1 cellular context compared by ENCODE assay signal in genomic region chr7:135509839-135510602, GRCh38.
TF ChIP-seq lines count a peak whose summit lies in the region.

A gene with protein sequence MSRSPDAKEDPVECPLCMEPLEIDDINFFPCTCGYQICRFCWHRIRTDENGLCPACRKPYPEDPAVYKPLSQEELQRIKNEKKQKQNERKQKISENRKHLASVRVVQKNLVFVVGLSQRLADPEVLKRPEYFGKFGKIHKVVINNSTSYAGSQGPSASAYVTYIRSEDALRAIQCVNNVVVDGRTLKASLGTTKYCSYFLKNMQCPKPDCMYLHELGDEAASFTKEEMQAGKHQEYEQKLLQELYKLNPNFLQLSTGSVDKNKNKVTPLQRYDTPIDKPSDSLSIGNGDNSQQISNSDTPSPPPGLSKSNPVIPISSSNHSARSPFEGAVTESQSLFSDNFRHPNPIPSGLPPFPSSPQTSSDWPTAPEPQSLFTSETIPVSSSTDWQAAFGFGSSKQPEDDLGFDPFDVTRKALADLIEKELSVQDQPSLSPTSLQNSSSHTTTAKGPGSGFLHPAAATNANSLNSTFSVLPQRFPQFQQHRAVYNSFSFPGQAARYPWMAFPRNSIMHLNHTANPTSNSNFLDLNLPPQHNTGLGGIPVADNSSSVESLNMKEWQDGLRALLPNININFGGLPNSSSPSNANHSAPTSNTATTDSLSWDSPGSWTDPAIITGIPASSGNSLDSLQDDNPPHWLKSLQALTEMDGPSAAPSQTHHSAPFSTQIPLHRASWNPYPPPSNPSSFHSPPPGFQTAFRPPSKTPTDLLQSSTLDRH (minus strand): TSS chr7:135510102. CDS start chr7:135438331, 71,771 bp downstream.

TF ChIP-seq in HepG2, 621 proteins besides CTCF, POLR2A, EP300 and RAD21 (continued from another document and continues in another):
- TF ChIP-seq ZNF407 (CRISPR knock-in tag; IDR thresholded peaks at IDR 0.05; ENCODE audit: not compliant biosample characterization) (no peak), ARNTL (CRISPR knock-in tag; IDR thresholded peaks at IDR 0.05) (peak; percentile 88), TGIF2 (CRISPR knock-in tag; IDR thresholded peaks at IDR 0.05) (peak; percentile 18; the same call in 1 of the 2 replicates), U2AF1 (optimal IDR thresholded peaks at IDR 0.05; ENCODE audit: low read depth, low read length) (peak; percentile 79), KLF6 (CRISPR knock-in tag; IDR thresholded peaks at IDR 0.05) (peak; percentile 87), ZNF350 (CRISPR knock-in tag; IDR thresholded peaks at IDR 0.05; ENCODE audit: borderline replicate concordance, low read depth) (peak; percentile 54; the same call in 1 of the 2 replicates), HMGA1 (CRISPR knock-in tag; conservative IDR thresholded peaks at IDR 0.05) (no peak), HBP1 (CRISPR knock-in tag; IDR thresholded peaks at IDR 0.05; ENCODE audit: low read depth) (peak; percentile 20; the same call in 1 of the 2 replicates), NFIB (CRISPR knock-in tag; IDR thresholded peaks at IDR 0.05; ENCODE audit: borderline replicate concordance) (no peak), ZSCAN21 (CRISPR knock-in tag; IDR thresholded peaks at IDR 0.05; ENCODE audit: borderline replicate concordance) (no peak), RCOR2 (CRISPR knock-in tag; IDR thresholded peaks at IDR 0.05) (no peak; the same call in 1 of the 2 replicates), POGK (CRISPR knock-in tag; conservative IDR thresholded peaks at IDR 0.05) (peak; percentile 25; the same call in 1 of the 2 replicates), ETV6 (CRISPR knock-in tag; conservative IDR thresholded peaks at IDR 0.05) (peak; percentile 18; the same call in 1 of the 2 replicates), ZNF331 (CRISPR knock-in tag; IDR thresholded peaks at IDR 0.05) (peak; percentile 27), RFX1 (IDR thresholded peaks at IDR 0.05) (no peak), ZNF138 (CRISPR knock-in tag; IDR thresholded peaks at IDR 0.05; ENCODE audit: low read depth) (no peak), ATF3 (CRISPR knock-in tag; IDR thresholded peaks at IDR 0.05) (no peak)
- TF ChIP-seq, protein P1, sequence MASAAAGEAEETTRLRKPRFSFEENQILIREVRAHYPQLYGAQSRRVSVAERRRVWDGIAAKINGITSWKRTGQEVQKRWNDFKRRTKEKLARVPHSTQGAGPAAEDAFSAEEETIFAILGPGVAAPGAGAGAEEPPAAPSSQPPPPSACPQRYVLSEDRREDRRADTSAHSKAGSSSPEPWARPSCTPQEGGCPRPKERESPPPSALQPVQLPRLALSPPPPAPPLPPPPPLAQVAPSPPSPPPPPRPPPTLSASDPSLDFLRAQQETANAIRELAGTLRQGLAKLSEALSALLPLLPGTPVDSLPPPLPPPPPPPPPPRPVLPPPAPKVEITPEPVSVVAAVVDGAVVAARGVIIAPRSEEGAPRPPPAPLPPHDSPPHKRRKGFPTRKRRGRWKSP (CRISPR knock-in tag; IDR thresholded peaks at IDR 0.05): no peak
- TF ChIP-seq, protein P2, sequence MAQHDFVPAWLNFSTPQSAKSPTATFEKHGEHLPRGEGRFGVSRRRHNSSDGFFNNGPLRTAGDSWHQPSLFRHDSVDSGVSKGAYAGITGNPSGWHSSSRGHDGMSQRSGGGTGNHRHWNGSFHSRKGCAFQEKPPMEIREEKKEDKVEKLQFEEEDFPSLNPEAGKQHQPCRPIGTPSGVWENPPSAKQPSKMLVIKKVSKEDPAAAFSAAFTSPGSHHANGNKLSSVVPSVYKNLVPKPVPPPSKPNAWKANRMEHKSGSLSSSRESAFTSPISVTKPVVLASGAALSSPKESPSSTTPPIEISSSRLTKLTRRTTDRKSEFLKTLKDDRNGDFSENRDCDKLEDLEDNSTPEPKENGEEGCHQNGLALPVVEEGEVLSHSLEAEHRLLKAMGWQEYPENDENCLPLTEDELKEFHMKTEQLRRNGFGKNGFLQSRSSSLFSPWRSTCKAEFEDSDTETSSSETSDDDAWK (CRISPR knock-in tag; IDR thresholded peaks at IDR 0.05): no peak
- TF ChIP-seq, protein P3, sequence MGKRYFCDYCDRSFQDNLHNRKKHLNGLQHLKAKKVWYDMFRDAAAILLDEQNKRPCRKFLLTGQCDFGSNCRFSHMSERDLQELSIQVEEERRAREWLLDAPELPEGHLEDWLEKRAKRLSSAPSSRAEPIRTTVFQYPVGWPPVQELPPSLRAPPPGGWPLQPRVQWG (CRISPR knock-in tag; IDR thresholded peaks at IDR 0.05; ENCODE audit: borderline replicate concordance, low read depth): no peak
- TF ChIP-seq, protein P4, sequence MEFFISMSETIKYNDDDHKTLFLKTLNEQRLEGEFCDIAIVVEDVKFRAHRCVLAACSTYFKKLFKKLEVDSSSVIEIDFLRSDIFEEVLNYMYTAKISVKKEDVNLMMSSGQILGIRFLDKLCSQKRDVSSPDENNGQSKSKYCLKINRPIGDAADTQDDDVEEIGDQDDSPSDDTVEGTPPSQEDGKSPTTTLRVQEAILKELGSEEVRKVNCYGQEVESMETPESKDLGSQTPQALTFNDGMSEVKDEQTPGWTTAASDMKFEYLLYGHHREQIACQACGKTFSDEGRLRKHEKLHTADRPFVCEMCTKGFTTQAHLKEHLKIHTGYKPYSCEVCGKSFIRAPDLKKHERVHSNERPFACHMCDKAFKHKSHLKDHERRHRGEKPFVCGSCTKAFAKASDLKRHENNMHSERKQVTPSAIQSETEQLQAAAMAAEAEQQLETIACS (CRISPR knock-in tag; IDR thresholded peaks at IDR 0.05): no peak
- TF ChIP-seq, protein P5, sequence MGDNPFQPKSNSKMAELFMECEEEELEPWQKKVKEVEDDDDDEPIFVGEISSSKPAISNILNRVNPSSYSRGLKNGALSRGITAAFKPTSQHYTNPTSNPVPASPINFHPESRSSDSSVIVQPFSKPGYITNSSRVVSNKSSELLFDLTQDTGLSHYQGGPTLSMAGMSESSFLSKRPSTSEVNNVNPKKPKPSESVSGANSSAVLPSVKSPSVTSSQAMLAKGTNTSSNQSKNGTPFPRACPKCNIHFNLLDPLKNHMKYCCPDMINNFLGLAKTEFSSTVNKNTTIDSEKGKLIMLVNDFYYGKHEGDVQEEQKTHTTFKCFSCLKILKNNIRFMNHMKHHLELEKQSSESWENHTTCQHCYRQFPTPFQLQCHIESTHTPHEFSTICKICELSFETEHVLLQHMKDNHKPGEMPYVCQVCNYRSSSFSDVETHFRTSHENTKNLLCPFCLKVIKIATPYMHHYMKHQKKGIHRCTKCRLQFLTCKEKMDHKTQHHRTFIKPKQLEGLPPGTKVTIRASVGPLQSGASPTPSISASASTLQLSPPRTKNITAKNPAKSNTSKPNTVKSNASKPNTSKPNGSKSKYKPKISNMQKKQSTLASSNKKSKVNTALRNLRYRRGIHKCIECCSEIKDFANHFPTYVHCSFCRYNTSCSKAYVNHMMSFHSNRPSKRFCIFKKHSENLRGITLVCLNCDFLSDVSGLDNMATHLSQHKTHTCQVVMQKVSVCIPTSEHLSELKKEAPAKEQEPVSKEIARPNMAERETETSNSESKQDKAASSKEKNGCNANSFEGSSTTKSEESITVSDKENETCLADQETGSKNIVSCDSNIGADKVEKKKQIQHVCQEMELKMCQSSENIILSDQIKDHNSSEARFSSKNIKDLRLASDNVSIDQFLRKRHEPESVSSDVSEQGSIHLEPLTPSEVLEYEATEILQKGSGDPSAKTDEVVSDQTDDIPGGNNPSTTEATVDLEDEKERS (CRISPR knock-in tag; IDR thresholded peaks at IDR 0.05): no peak
- TF ChIP-seq, protein P6, sequence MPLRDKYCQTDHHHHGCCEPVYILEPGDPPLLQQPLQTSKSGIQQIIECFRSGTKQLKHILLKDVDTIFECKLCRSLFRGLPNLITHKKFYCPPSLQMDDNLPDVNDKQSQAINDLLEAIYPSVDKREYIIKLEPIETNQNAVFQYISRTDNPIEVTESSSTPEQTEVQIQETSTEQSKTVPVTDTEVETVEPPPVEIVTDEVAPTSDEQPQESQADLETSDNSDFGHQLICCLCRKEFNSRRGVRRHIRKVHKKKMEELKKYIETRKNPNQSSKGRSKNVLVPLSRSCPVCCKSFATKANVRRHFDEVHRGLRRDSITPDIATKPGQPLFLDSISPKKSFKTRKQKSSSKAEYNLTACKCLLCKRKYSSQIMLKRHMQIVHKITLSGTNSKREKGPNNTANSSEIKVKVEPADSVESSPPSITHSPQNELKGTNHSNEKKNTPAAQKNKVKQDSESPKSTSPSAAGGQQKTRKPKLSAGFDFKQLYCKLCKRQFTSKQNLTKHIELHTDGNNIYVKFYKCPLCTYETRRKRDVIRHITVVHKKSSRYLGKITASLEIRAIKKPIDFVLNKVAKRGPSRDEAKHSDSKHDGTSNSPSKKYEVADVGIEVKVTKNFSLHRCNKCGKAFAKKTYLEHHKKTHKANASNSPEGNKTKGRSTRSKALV (CRISPR knock-in tag; IDR thresholded peaks at IDR 0.05): no peak
- TF ChIP-seq, protein P7, sequence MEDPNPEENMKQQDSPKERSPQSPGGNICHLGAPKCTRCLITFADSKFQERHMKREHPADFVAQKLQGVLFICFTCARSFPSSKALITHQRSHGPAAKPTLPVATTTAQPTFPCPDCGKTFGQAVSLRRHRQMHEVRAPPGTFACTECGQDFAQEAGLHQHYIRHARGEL (CRISPR knock-in tag; IDR thresholded peaks at IDR 0.05): no peak
- TF ChIP-seq, protein P8, sequence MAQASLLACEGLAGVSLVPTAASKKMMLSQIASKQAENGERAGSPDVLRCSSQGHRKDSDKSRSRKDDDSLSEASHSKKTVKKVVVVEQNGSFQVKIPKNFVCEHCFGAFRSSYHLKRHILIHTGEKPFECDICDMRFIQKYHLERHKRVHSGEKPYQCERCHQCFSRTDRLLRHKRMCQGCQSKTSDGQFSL (CRISPR knock-in tag; IDR thresholded peaks at IDR 0.05): peak; percentile 75; the same call in 1 of the 2 replicates
